Comparison of ENCODE assay signal across 1 cellular context in genomic region chr6:5729813-5730212, GRCh38.
TF ChIP-seq lines count a peak whose summit lies in the region.

No MANE protein-coding gene starts in this region.

TF ChIP-seq in GM23338, 12 proteins besides CTCF, POLR2A, EP300 and RAD21:
- TF ChIP-seq STAT1 (IDR thresholded peaks at IDR 0.05; ENCODE audit: unreplicated experiment) (no peak), EZH2 (IDR thresholded peaks at IDR 0.05; ENCODE audit: low read depth, unreplicated experiment) (no peak), EZH2phosphoT487 (IDR thresholded peaks at IDR 0.05; ENCODE audit: unreplicated experiment) (no peak), ZNF462 (CRISPR knock-in tag; IDR thresholded peaks at IDR 0.05) (no peak)
TF ChIP-seq in GM23338: peak in this region for 0.
